Comparison of ENCODE assay signal across 8 cellular contexts in the genomic region with DNA sequence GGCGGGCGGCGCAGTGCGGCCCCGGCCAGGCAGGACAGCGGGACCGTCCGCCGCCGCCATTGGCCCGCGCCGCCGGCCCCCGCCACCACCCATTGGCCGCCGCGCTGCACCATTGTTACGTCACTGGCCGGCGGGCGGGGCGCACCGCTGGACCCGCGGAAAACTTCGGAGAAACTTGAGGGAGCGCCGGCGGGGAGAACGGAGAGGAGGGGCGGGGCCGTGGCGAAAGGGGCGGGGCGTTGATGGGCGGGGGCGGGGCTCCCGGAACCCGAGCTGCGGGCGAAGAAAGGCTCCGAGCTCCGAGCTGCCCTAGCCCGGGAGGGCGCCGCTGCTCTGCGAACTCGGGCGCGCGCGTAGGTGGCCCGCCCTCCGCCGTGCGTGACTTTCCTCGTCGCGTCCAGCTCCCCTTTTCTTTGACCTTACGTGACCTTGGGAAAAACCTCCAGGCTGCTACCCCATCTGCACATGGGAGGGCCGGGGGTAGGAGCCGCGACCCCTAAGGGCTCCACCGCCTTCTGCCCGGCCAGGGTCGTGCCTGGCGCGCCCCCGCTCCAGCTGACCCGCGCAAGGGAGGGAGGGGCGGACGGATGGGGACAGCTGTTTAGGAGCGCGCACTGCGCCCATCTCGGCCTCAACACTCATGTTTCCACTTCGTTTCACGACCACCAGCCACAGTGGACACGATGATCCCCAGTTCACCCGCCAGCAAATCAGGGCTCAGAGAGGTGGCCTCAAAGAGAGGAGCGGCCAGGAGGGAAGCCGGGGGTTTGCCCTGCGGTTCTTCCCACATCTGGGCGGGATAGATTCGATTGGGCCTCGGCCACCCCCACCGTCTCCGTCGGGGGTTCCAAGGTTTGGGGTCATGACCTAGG.
A peak's percentile ranks its signal among the peaks of the same experiment; 100 is the strongest.
DNase-seq lines count a peak whose midpoint lies in the region; ATAC-seq and TF ChIP-seq lines count a peak whose summit lies in the region.

A gene with protein sequence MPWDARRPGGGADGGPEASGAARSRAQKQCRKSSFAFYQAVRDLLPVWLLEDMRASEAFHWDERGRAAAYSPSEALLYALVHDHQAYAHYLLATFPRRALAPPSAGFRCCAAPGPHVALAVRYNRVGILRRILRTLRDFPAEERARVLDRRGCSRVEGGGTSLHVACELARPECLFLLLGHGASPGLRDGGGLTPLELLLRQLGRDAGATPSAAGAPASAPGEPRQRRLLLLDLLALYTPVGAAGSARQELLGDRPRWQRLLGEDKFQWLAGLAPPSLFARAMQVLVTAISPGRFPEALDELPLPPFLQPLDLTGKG (minus strand): TSS at position 33 of the 872 bp plus-strand sequence. CDS start 1,887 bp downstream, outside the sequence.

- H3K27ac ChIP-seq in C4-2B: peak within 1 kb of the TSS; percentile 90

- peak within 1 kb of the TSS; percentile 84 to 85 for H3K4me3 Mint-ChIP-seq in effector memory CD8-positive, alpha-beta T cell
- peak within 1 kb of the TSS; percentile 88 for H3K4me3 Mint-ChIP-seq in memory B cell

- DNase-seq in HK-2 (ENCODE audit: unreplicated experiment) (peak; percentile 95), NOMO-1 (lab: John Stamatoyannopoulos, UW; ENCODE audit: unreplicated experiment in 2 of 2) (peak; percentile 90 to 92), memory B cell (ENCODE audit: low spot score in 2 of 2) (peak; percentile 64 to 71)
- DNase-seq in activated CD8-positive, alpha-beta memory T cell treated with anti-CD3 and anti-CD28 coated beads for 48 hours (ENCODE audit: low read depth in 2 of 3, low spot score in 2 of 3): peak; percentile 85 to 89 (median 86)
- peak; percentile 61 to 77 (median 76) for DNase-seq in effector memory CD8-positive, alpha-beta T cell
- DNase-seq in stimulated activated CD4-positive, alpha-beta T cell treated with anti-CD3 and anti-CD28 coated beads, TNF-alpha, amount 100 ng/mL, for 4 hours (ENCODE audit: low read depth in 3 of 3): peak; percentile 77 to 90 (median 81)

- no peak for TF ChIP-seq CTCF in C4-2B (conservative IDR thresholded peaks at IDR 0.05)

- peak within 1 kb of the TSS; percentile 77 to 83 for H3K27ac Mint-ChIP-seq in effector memory CD8-positive, alpha-beta T cell
- H3K27ac Mint-ChIP-seq in memory B cell: peak within 1 kb of the TSS; percentile 15

- peaks cover 0 to 2% of the 10 kb centered on the region in 2 donors for H3K9me3 Mint-ChIP-seq in effector memory CD8-positive, alpha-beta T cell
- H3K9me3 Mint-ChIP-seq in memory B cell: no peaks in the 10 kb centered on the region

- H3K27me3 Mint-ChIP-seq in effector memory CD8-positive, alpha-beta T cell: no peaks in the 10 kb centered on the region
- H3K27me3 Mint-ChIP-seq in memory B cell: no peaks in the 10 kb centered on the region

- peaks cover 11% of the 10 kb centered on the region for H3K36me3 Mint-ChIP-seq in effector memory CD8-positive, alpha-beta T cell (ENCODE audit: insufficient read depth)
- H3K36me3 Mint-ChIP-seq in memory B cell: peaks cover 1% of the 10 kb centered on the region

- ATAC-seq in GM19455 (IDR thresholded peaks at IDR 0.05; ENCODE audit: unreplicated experiment): peak; percentile 76
- ATAC-seq in effector memory CD8-positive, alpha-beta T cell (replicated peaks): peak; percentile 78
- peak; percentile 71 for ATAC-seq in memory B cell (ENCODE audit: low read depth)

- peaks cover 4 to 9% of the 10 kb centered on the region in 2 donors for H3K4me1 Mint-ChIP-seq in effector memory CD8-positive, alpha-beta T cell (ENCODE audit: low read depth in 2 of 2)
- H3K4me1 Mint-ChIP-seq in memory B cell: peaks cover 21% of the 10 kb centered on the region

Comparison
In these comparisons a context has a peak if more than half of its experiments do, and no peak if none do; other contexts are left out.
1. Peak in every context shown above with its lines: DNase-seq, ATAC-seq and H3K27ac ChIP-seq.